ENCODE assay signal across 22 cellular contexts in the genomic region with DNA sequence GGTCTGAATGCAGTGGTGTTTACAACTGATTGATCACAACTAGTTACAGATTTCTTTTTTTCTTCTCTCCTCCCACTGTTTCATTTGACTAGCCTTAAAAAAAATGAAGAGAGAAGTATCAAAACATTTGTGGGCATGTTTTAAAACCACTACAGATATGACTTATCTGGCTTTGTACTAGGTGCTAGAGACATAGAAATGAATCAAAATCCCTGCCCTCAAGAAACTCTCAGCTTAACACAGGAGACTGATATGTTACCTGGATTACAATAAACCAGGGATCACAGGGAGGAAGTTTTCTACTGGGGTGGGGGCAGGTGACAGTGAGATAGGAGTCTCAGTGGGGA. TPM values are rescaled to one million over a fixed set of nuclear protein-coding genes. Genes with fewer than 3 reads are reported as not detected.
A peak's percentile ranks its signal among the peaks of the same experiment; 100 is the strongest.
DNase-seq lines count a peak whose midpoint lies in the region; ATAC-seq and TF ChIP-seq lines count a peak whose summit lies in the region.
"Had no signal": no experiment of that assay in that cellular context is flagged by ENCODE, and none has a peak within 500 bp of the region (broad histone marks: within the 10 kb centered on the region; RNA-seq: fewer than 3 reads in every experiment).

No MANE protein-coding gene starts in this region.

- H3K9me2 ChIP-seq in Loucy (replicated peaks; ENCODE audit: low read depth, low read length) = no peaks in the 10 kb centered on the region

- H3K9me3 Mint-ChIP-seq in activated naive CD4-positive, alpha-beta T cell treated with anti-CD3 and anti-CD28 coated beads, Interleukin-2, amount 50 U/mL, for 24 hours = no peaks in the 10 kb centered on the region
- no peaks in the 10 kb centered on the region for H3K9me3 Mint-ChIP-seq in activated naive CD4-positive, alpha-beta T cell treated with anti-CD3 and anti-CD28 coated beads, Interleukin-2, amount 10 ng/mL, durations not matched to agents 7 days and 5 days
- no peaks in the 10 kb centered on the region for H3K9me3 Mint-ChIP-seq in activated naive CD8-positive, alpha-beta T cell treated with anti-CD3 and anti-CD28 coated beads, Interleukin-2, amount 50 U/mL, for 24 hours
- H3K9me3 Mint-ChIP-seq in stimulated activated naive CD8-positive, alpha-beta T cell treated with anti-CD3 and anti-CD28 coated beads, Interleukin-15, Interleukin-2, amounts not matched to agents 100 ng/mL and 50 ng/mL, for 24 hours = no peaks in the 10 kb centered on the region
- H3K9me3 Mint-ChIP-seq: brain; CD8-positive, alpha-beta T cell had no signal

- peaks cover 2% of the 10 kb centered on the region for H3K27me3 Mint-ChIP-seq in activated naive CD4-positive, alpha-beta T cell treated with anti-CD3 and anti-CD28 coated beads, Interleukin-2, amount 50 U/mL, for 24 hours
- H3K27me3 Mint-ChIP-seq in activated naive CD4-positive, alpha-beta T cell treated with anti-CD3 and anti-CD28 coated beads, Interleukin-2, amount 10 ng/mL, durations not matched to agents 7 days and 5 days = peaks cover 73% of the 10 kb centered on the region
- H3K27me3 Mint-ChIP-seq in activated naive CD8-positive, alpha-beta T cell treated with anti-CD3 and anti-CD28 coated beads, Interleukin-2, amount 50 U/mL, for 24 hours = peaks cover 10% of the 10 kb centered on the region
- H3K27me3 Mint-ChIP-seq in stimulated activated naive CD8-positive, alpha-beta T cell treated with anti-CD3 and anti-CD28 coated beads, Interleukin-15, Interleukin-2, amounts not matched to agents 100 ng/mL and 50 ng/mL, for 24 hours = peaks cover 24% of the 10 kb centered on the region

- H3K9me3 ChIP-seq in Loucy (ENCODE audit: insufficient read depth, low read depth, low read length) (no peaks in the 10 kb centered on the region), spleen (no peaks in the 10 kb centered on the region), BE2C (no peaks in the 10 kb centered on the region), ovary (no peaks in the 10 kb centered on the region)
- H3K9me3 ChIP-seq: lower lobe of right lung, right atrium auricular region, transverse colon had no signal

- no peak for DNase-seq in activated naive CD4-positive, alpha-beta T cell treated with anti-CD3 and anti-CD28 coated beads, Interleukin-2, amount 10 ng/mL, durations not matched to agents 7 days and 5 days
- no peak for DNase-seq in activated naive CD8-positive, alpha-beta T cell treated with anti-CD3 and anti-CD28 coated beads, Interleukin-2, amount 50 U/mL, for 24 hours
- DNase-seq in spleen = no peak
- no peak for DNase-seq in BE2C
- DNase-seq in ovary = no peak
- DNase-seq: CD8-positive, alpha-beta T cell; DMS 273 treated with DMSO at 0.1 percent for 48 hours; head of caudate nucleus; lower lobe of right lung; NCI-H1105; NCI-H2029; NCI-H345; NCI-H82; nephron progenitor cell; transverse colon had no signal

- no peaks in the 10 kb centered on the region for H3K79me2 ChIP-seq in Loucy (ENCODE audit: insufficient read depth, low read length)
- H3K79me2 ChIP-seq: parathyroid adenoma had no signal

- 0 out of 2 replicates have a peak, but pooled peaks cover 3% of the 10 kb centered on the region for H3F3A ChIP-seq in Loucy (ENCODE audit: low read depth)

- intact Hi-C loops in spleen (cut with DNase I; ENCODE audit: low total_unique reads) (no loop called here), ovary (cut with DNase I) (loop anchor here in 1 of 4 donors (5.0 kb wide), 1 partner anchor 34 kb away; the partner anchor contains the start of gene IRAG1)

- peaks cover 15% of the 10 kb centered on the region for H3K4me1 Mint-ChIP-seq in activated naive CD4-positive, alpha-beta T cell treated with anti-CD3 and anti-CD28 coated beads, Interleukin-2, amount 50 U/mL, for 24 hours
- peaks cover 20% of the 10 kb centered on the region for H3K4me1 Mint-ChIP-seq in activated naive CD4-positive, alpha-beta T cell treated with anti-CD3 and anti-CD28 coated beads, Interleukin-2, amount 10 ng/mL, durations not matched to agents 7 days and 5 days
- peaks cover 26% of the 10 kb centered on the region for H3K4me1 Mint-ChIP-seq in activated naive CD8-positive, alpha-beta T cell treated with anti-CD3 and anti-CD28 coated beads, Interleukin-2, amount 50 U/mL, for 24 hours
- peaks cover 20% of the 10 kb centered on the region for H3K4me1 Mint-ChIP-seq in stimulated activated naive CD8-positive, alpha-beta T cell treated with anti-CD3 and anti-CD28 coated beads, Interleukin-15, Interleukin-2, amounts not matched to agents 100 ng/mL and 50 ng/mL, for 24 hours (ENCODE audit: low read depth)

- peaks cover 73% of the 10 kb centered on the region for H3K4me1 ChIP-seq in Loucy (ENCODE audit: insufficient read depth, low read length, poor library complexity, severe bottlenecking)
- H3K4me1 ChIP-seq in spleen = peaks cover 0 to 16% (median 0%) of the 10 kb centered on the region in 6 donors
- H3K4me1 ChIP-seq in BE2C = no peaks in the 10 kb centered on the region
- peaks cover 3% of the 10 kb centered on the region for H3K4me1 ChIP-seq in ovary (ENCODE audit: insufficient read depth)
- H3K4me1 ChIP-seq: parathyroid adenoma, right atrium auricular region had no signal

- H3K27me3 ChIP-seq in Loucy (ENCODE audit: insufficient read depth, low read length, poor library complexity, severe bottlenecking) (no peaks in the 10 kb centered on the region), spleen (replicated peaks in 1 of 7) (no peaks in the 10 kb centered on the region), BE2C (no peaks in the 10 kb centered on the region), ovary (no peaks in the 10 kb centered on the region)
- H3K27me3 ChIP-seq: right atrium auricular region, transverse colon had no signal

- no peak overlapping the region for H3K27ac Mint-ChIP-seq in activated naive CD4-positive, alpha-beta T cell treated with anti-CD3 and anti-CD28 coated beads, Interleukin-2, amount 50 U/mL, for 24 hours
- no peak overlapping the region for H3K27ac Mint-ChIP-seq in activated naive CD4-positive, alpha-beta T cell treated with anti-CD3 and anti-CD28 coated beads, Interleukin-2, amount 10 ng/mL, durations not matched to agents 7 days and 5 days
- peak overlapping the region; percentile 79 for H3K27ac Mint-ChIP-seq in activated naive CD8-positive, alpha-beta T cell treated with anti-CD3 and anti-CD28 coated beads, Interleukin-2, amount 50 U/mL, for 24 hours
- peak overlapping the region; percentile 86 for H3K27ac Mint-ChIP-seq in stimulated activated naive CD8-positive, alpha-beta T cell treated with anti-CD3 and anti-CD28 coated beads, Interleukin-15, Interleukin-2, amounts not matched to agents 100 ng/mL and 50 ng/mL, for 24 hours
- H3K27ac Mint-ChIP-seq: brain; CD8-positive, alpha-beta T cell; nephron progenitor cell had no signal

- no peak overlapping the region for H2AFZ ChIP-seq in Loucy (ENCODE audit: low read length)
- H2AFZ ChIP-seq: parathyroid adenoma had no signal

- peak overlapping the region; percentile 3 for H3K4me3 Mint-ChIP-seq in activated naive CD4-positive, alpha-beta T cell treated with anti-CD3 and anti-CD28 coated beads, Interleukin-2, amount 50 U/mL, for 24 hours
- H3K4me3 Mint-ChIP-seq in activated naive CD4-positive, alpha-beta T cell treated with anti-CD3 and anti-CD28 coated beads, Interleukin-2, amount 10 ng/mL, durations not matched to agents 7 days and 5 days = no peak overlapping the region
- H3K4me3 Mint-ChIP-seq in activated naive CD8-positive, alpha-beta T cell treated with anti-CD3 and anti-CD28 coated beads, Interleukin-2, amount 50 U/mL, for 24 hours = peak overlapping the region; percentile 49
- H3K4me3 Mint-ChIP-seq in stimulated activated naive CD8-positive, alpha-beta T cell treated with anti-CD3 and anti-CD28 coated beads, Interleukin-15, Interleukin-2, amounts not matched to agents 100 ng/mL and 50 ng/mL, for 24 hours = peak overlapping the region; percentile 21
- H3K4me3 Mint-ChIP-seq: brain; CD8-positive, alpha-beta T cell; nephron progenitor cell had no signal

- H3K36me3 ChIP-seq in Loucy (ENCODE audit: insufficient read depth, low read length) = no peaks in the 10 kb centered on the region
- no peaks in the 10 kb centered on the region for H3K36me3 ChIP-seq in spleen
- no peaks in the 10 kb centered on the region for H3K36me3 ChIP-seq in BE2C
- H3K36me3 ChIP-seq in ovary = no peaks in the 10 kb centered on the region
- H3K36me3 ChIP-seq: lower lobe of right lung, right atrium auricular region, transverse colon had no signal

- H3K4me3 ChIP-seq in Loucy (ENCODE audit: low read length, poor library complexity, severe bottlenecking) = no peak overlapping the region
- H3K4me3 ChIP-seq in spleen = no peak overlapping the region
- no peak overlapping the region for H3K4me3 ChIP-seq in BE2C (ENCODE audit: low read depth, low read length)
- no peak overlapping the region for H3K4me3 ChIP-seq in ovary
- H3K4me3 ChIP-seq: lower lobe of right lung, right atrium auricular region, transverse colon had no signal

- no peak for TF ChIP-seq EP300 in ovary (IDR thresholded peaks at IDR 0.05)

- no peak for TF ChIP-seq CTCF in Loucy (conservative IDR thresholded peaks at IDR 0.05; ENCODE audit: low read length)
- TF ChIP-seq CTCF in spleen (IDR thresholded peaks at IDR 0.05 in 8 of 11, conservative IDR thresholded peaks at IDR 0.05 in 3 of 11) = no peak
- no peak for TF ChIP-seq CTCF in BE2C (IDR thresholded peaks at IDR 0.05; ENCODE audit: low read depth, low read length)
- no peak for TF ChIP-seq CTCF in ovary (IDR thresholded peaks at IDR 0.05)

- ATAC-seq in activated naive CD8-positive, alpha-beta T cell treated with anti-CD3 and anti-CD28 coated beads, Interleukin-2, amount 50 U/mL, for 24 hours = peak; percentile 65

- TF ChIP-seq POLR2A in spleen (IDR thresholded peaks at IDR 0.05) (no peak), ovary (IDR thresholded peaks at IDR 0.05) (no peak)

- H3K4me2 ChIP-seq in Loucy (ENCODE audit: low read depth, low read length, poor library complexity, severe bottlenecking) = peak overlapping the region; percentile 27

- H3K27ac ChIP-seq in spleen (no peak overlapping the region), ovary (no peak overlapping the region)
- H3K27ac ChIP-seq: lower lobe of right lung, parathyroid adenoma, right atrium auricular region, transverse colon had no signal

- no peaks in the 10 kb centered on the region for H3K36me3 Mint-ChIP-seq in activated naive CD4-positive, alpha-beta T cell treated with anti-CD3 and anti-CD28 coated beads, Interleukin-2, amount 50 U/mL, for 24 hours
- no peaks in the 10 kb centered on the region for H3K36me3 Mint-ChIP-seq in activated naive CD4-positive, alpha-beta T cell treated with anti-CD3 and anti-CD28 coated beads, Interleukin-2, amount 10 ng/mL, durations not matched to agents 7 days and 5 days
- no peaks in the 10 kb centered on the region for H3K36me3 Mint-ChIP-seq in activated naive CD8-positive, alpha-beta T cell treated with anti-CD3 and anti-CD28 coated beads, Interleukin-2, amount 50 U/mL, for 24 hours (ENCODE audit: low read depth)
- H3K36me3 Mint-ChIP-seq in stimulated activated naive CD8-positive, alpha-beta T cell treated with anti-CD3 and anti-CD28 coated beads, Interleukin-15, Interleukin-2, amounts not matched to agents 100 ng/mL and 50 ng/mL, for 24 hours (ENCODE audit: low read depth) = no peaks in the 10 kb centered on the region
- H3K36me3 Mint-ChIP-seq: brain; CD8-positive, alpha-beta T cell had no signal

- H4K20me1 ChIP-seq in Loucy (ENCODE audit: insufficient read depth, low read length, poor library complexity, severe bottlenecking) = no peaks in the 10 kb centered on the region

- no peak overlapping the region for H3K9ac ChIP-seq in Loucy (ENCODE audit: low read depth, low read length, poor library complexity, severe bottlenecking)
- H3K9ac ChIP-seq: parathyroid adenoma had no signal

- CTCF ChIA-PET in activated naive CD4-positive, alpha-beta T cell treated with anti-CD3 and anti-CD28 coated beads, Interleukin-2, amount 10 ng/mL, durations not matched to agents 7 days and 5 days (lab: Charles Lee) = interaction anchor here (1.0 kb wide), 1 partner anchor 312 kb away, joined by 4 read pairs; no protein-coding TSS in a partner anchor

RNA-seq across cellular contexts. Expression of gene CTR9, which starts 25.2 kb away (rescaled TPM):
- 10 to 100 TPM; 31.1 to 44.4 (median 36.0) TPM for total RNA-seq in spleen
- polyA plus RNA-seq in spleen = 10 to 100 TPM; 13.8 to 17.6 (median 14.0) TPM
- 29.4 TPM for polyA plus RNA-seq in BE2C (2012; ENCODE audit: insufficient read depth, insufficient read length, low read depth)
- 10 to 100 TPM; 18.5 to 40.6 (median 32.5) TPM for total RNA-seq in ovary
- 10 to 100 TPM; 18.0 to 31.2 TPM for polyA plus RNA-seq in ovary

RNA-seq across cellular contexts. Expression of gene IRAG1, which starts 32.3 kb away (rescaled TPM):
- total RNA-seq in spleen (10 to 100 TPM in 5 of 7 donors, 1 to 10 TPM in 2; 4.9 to 15.6 (median 12.2) TPM), ovary (10 to 100 TPM in 6 of 7 donors, 1 to 10 TPM in 1; 5.8 to 89.5 (median 29.8) TPM)
- polyA plus RNA-seq in spleen (1 to 10 TPM; 2.8 to 3.3 (median 3.1) TPM), ovary (10 to 100 TPM; 16.3 to 70.6 TPM)
- polyA plus RNA-seq in BE2C (2012; ENCODE audit: insufficient read depth, insufficient read length, low read depth) = 0.43 TPM
- total RNA-seq: CD8-positive, alpha-beta T cell; epithelial cell of proximal tubule had no signal

Comparison
In these comparisons a context has a peak if more than half of its experiments do, and no peak if none do; other contexts are left out.
1. H3K27ac Mint-ChIP-seq: peak in activated naive CD8-positive, alpha-beta T cell treated with anti-CD3 and anti-CD28 coated beads, Interleukin-2, amount 50 U/mL, for 24 hours (single experiment) and stimulated activated naive CD8-positive, alpha-beta T cell treated with anti-CD3 and anti-CD28 coated beads, Interleukin-15, Interleukin-2, amounts not matched to agents 100 ng/mL and 50 ng/mL, for 24 hours (single experiment); none in activated naive CD4-positive, alpha-beta T cell treated with anti-CD3 and anti-CD28 coated beads, Interleukin-2, amount 50 U/mL, for 24 hours (single experiment) and activated naive CD4-positive, alpha-beta T cell treated with anti-CD3 and anti-CD28 coated beads, Interleukin-2, amount 10 ng/mL, durations not matched to agents 7 days and 5 days (single experiment).